1 cellular context compared by ENCODE assay signal in the genomic region with DNA sequence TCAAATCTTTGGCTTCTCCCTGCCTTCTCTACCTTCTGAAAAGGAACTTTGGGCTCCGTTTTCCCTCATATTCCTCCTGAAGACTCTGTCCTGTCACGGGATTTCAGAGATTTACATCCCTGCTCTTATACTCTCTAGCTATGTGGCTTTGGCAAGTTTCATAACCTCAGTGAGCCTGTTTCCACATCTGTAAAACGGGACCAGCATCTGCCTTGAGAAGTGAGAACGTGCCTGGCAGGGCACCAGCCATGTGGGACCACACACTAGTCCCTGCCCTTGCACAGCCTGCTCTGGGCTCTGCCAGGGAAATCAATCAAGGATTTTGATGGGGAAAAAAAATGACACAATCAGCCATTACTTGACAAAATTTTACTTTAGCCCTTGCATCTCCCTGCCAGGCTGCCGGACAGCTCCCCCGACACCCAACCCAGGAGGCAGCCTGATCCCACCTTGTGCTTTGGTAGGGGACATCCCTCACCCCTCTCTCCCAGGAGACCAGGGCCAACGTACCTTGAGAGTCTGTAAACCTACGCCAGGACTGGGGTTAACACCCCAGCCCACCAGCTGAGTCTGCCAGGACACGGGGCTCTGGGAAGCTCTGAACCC.
TF ChIP-seq lines count a peak whose summit lies in the region.

No MANE protein-coding gene starts in this region.

TF ChIP-seq in HepG2, 621 proteins besides CTCF, POLR2A, EP300 and RAD21 (continued from another document):
- TF ChIP-seq, protein P1, sequence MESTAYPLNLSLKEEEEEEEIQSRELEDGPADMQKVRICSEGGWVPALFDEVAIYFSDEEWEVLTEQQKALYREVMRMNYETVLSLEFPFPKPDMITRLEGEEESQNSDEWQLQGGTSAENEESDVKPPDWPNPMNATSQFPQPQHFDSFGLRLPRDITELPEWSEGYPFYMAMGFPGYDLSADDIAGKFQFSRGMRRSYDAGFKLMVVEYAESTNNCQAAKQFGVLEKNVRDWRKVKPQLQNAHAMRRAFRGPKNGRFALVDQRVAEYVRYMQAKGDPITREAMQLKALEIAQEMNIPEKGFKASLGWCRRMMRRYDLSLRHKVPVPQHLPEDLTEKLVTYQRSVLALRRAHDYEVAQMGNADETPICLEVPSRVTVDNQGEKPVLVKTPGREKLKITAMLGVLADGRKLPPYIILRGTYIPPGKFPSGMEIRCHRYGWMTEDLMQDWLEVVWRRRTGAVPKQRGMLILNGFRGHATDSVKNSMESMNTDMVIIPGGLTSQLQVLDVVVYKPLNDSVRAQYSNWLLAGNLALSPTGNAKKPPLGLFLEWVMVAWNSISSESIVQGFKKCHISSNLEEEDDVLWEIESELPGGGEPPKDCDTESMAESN (CRISPR knock-in tag; conservative IDR thresholded peaks at IDR 0.05): no peak
- TF ChIP-seq SALL1 (CRISPR knock-in tag; IDR thresholded peaks at IDR 0.05): 0 out of 2 replicates have a peak, but pooled peaks have one; percentile 2
- no peak for TF ChIP-seq JUND (CRISPR knock-in tag; IDR thresholded peaks at IDR 0.05)
- no peak for TF ChIP-seq ZNF292 (CRISPR knock-in tag; IDR thresholded peaks at IDR 0.05; ENCODE audit: borderline replicate concordance, low read depth)
- TF ChIP-seq RCOR2 (CRISPR knock-in tag; IDR thresholded peaks at IDR 0.05): no peak
- TF ChIP-seq ZNF567 (CRISPR knock-in tag; IDR thresholded peaks at IDR 0.05; ENCODE audit: borderline replicate concordance): no peak
- TF ChIP-seq YEATS4 (CRISPR knock-in tag; IDR thresholded peaks at IDR 0.05; ENCODE audit: borderline replicate concordance): no peak
- peak; percentile 84 for TF ChIP-seq ZNF629 (CRISPR knock-in tag; conservative IDR thresholded peaks at IDR 0.05)
- TF ChIP-seq, protein P2, sequence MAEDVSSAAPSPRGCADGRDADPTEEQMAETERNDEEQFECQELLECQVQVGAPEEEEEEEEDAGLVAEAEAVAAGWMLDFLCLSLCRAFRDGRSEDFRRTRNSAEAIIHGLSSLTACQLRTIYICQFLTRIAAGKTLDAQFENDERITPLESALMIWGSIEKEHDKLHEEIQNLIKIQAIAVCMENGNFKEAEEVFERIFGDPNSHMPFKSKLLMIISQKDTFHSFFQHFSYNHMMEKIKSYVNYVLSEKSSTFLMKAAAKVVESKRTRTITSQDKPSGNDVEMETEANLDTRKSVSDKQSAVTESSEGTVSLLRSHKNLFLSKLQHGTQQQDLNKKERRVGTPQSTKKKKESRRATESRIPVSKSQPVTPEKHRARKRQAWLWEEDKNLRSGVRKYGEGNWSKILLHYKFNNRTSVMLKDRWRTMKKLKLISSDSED (CRISPR knock-in tag; IDR thresholded peaks at IDR 0.05): no peak
- no peak for TF ChIP-seq IKZF1 (IDR thresholded peaks at IDR 0.05)
- TF ChIP-seq, protein P3, sequence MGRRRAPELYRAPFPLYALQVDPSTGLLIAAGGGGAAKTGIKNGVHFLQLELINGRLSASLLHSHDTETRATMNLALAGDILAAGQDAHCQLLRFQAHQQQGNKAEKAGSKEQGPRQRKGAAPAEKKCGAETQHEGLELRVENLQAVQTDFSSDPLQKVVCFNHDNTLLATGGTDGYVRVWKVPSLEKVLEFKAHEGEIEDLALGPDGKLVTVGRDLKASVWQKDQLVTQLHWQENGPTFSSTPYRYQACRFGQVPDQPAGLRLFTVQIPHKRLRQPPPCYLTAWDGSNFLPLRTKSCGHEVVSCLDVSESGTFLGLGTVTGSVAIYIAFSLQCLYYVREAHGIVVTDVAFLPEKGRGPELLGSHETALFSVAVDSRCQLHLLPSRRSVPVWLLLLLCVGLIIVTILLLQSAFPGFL (CRISPR knock-in tag; IDR thresholded peaks at IDR 0.05): no peak
- no peak for TF ChIP-seq SIX4 (CRISPR knock-in tag; IDR thresholded peaks at IDR 0.05)
- TF ChIP-seq ZNF670 (CRISPR knock-in tag; IDR thresholded peaks at IDR 0.05; ENCODE audit: borderline replicate concordance): no peak
- TF ChIP-seq ZNF773 (CRISPR knock-in tag; IDR thresholded peaks at IDR 0.05; ENCODE audit: borderline replicate concordance): no peak
- TF ChIP-seq ZNF329 (CRISPR knock-in tag; IDR thresholded peaks at IDR 0.05; ENCODE audit: low read depth): no peak
- no peak for TF ChIP-seq MED13 (CRISPR knock-in tag; IDR thresholded peaks at IDR 0.05)
- TF ChIP-seq, protein P4, sequence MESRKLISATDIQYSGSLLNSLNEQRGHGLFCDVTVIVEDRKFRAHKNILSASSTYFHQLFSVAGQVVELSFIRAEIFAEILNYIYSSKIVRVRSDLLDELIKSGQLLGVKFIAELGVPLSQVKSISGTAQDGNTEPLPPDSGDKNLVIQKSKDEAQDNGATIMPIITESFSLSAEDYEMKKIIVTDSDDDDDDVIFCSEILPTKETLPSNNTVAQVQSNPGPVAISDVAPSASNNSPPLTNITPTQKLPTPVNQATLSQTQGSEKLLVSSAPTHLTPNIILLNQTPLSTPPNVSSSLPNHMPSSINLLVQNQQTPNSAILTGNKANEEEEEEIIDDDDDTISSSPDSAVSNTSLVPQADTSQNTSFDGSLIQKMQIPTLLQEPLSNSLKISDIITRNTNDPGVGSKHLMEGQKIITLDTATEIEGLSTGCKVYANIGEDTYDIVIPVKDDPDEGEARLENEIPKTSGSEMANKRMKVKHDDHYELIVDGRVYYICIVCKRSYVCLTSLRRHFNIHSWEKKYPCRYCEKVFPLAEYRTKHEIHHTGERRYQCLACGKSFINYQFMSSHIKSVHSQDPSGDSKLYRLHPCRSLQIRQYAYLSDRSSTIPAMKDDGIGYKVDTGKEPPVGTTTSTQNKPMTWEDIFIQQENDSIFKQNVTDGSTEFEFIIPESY (CRISPR knock-in tag; IDR thresholded peaks at IDR 0.05): no peak
- TF ChIP-seq POLR2AphosphoS5 (IDR thresholded peaks at IDR 0.05; ENCODE audit: low read depth, low read length): no peak
- peak; percentile 56; the same call in 1 of the 2 replicates for TF ChIP-seq ZNF543 (CRISPR knock-in tag; IDR thresholded peaks at IDR 0.05)
- peak; percentile 40 for TF ChIP-seq AGO2 (optimal IDR thresholded peaks at IDR 0.05; ENCODE audit: low read depth, low read length)
- no peak for TF ChIP-seq ZNF354B (CRISPR knock-in tag; IDR thresholded peaks at IDR 0.05)
- TF ChIP-seq, protein P5, sequence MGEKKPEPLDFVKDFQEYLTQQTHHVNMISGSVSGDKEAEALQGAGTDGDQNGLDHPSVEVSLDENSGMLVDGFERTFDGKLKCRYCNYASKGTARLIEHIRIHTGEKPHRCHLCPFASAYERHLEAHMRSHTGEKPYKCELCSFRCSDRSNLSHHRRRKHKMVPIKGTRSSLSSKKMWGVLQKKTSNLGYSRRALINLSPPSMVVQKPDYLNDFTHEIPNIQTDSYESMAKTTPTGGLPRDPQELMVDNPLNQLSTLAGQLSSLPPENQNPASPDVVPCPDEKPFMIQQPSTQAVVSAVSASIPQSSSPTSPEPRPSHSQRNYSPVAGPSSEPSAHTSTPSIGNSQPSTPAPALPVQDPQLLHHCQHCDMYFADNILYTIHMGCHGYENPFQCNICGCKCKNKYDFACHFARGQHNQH (CRISPR knock-in tag; IDR thresholded peaks at IDR 0.05): 0 out of 2 replicates have a peak, but pooled peaks have one; percentile 7
- TF ChIP-seq, protein P6, sequence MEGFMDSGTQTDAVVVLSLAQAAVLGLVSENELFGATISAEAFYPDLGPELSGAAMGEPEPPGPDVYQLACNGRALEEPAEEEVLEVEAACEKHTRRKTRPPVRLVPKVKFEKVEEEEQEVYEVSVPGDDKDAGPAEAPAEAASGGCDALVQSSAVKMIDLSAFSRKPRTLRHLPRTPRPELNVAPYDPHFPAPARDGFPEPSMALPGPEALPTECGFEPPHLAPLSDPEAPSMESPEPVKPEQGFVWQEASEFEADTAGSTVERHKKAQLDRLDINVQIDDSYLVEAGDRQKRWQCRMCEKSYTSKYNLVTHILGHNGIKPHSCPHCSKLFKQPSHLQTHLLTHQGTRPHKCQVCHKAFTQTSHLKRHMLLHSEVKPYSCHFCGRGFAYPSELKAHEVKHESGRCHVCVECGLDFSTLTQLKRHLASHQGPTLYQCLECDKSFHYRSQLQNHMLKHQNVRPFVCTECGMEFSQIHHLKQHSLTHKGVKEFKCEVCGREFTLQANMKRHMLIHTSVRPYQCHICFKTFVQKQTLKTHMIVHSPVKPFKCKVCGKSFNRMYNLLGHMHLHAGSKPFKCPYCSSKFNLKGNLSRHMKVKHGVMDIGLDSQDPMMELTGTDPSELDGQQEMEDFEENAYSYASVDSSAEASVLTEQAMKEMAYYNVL (CRISPR knock-in tag; IDR thresholded peaks at IDR 0.05; ENCODE audit: borderline replicate concordance): no peak
- no peak for TF ChIP-seq ZNF614 (CRISPR knock-in tag; IDR thresholded peaks at IDR 0.05; ENCODE audit: borderline replicate concordance)
